ENCODE assay signal across 15 cellular contexts in genomic region chr10:114766470-114766869, GRCh38. TPM values are rescaled to one million over a fixed set of nuclear protein-coding genes. Genes with fewer than 3 reads are reported as not detected.
A peak's percentile ranks its signal among the peaks of the same experiment; 100 is the strongest.
DNase-seq lines count a peak whose midpoint lies in the region; ATAC-seq and TF ChIP-seq lines count a peak whose summit lies in the region.
"Had no signal": no experiment of that assay in that cellular context is flagged by ENCODE, and none has a peak within 500 bp of the region (broad histone marks: within the 10 kb centered on the region; RNA-seq: fewer than 3 reads in every experiment).

No MANE protein-coding gene starts in this region.

- H2AFZ ChIP-seq in PC-9, result no peak overlapping the region
- H2AFZ ChIP-seq in neural cell (ENCODE audit: low read depth, low read length), result no peak overlapping the region

- H3K4me1 Mint-ChIP-seq in endothelial cell (ENCODE audit: unreplicated experiment), result peaks cover 6% of the 10 kb centered on the region

- no peak for TF ChIP-seq RAD21 in neural cell (conservative IDR thresholded peaks at IDR 0.05)

- no peaks in the 10 kb centered on the region for H3K36me3 Mint-ChIP-seq in endothelial cell (ENCODE audit: low read depth, unreplicated experiment)

- peaks cover 16% of the 10 kb centered on the region for H3K4me1 ChIP-seq in PC-9 (replicated peaks; ENCODE audit: insufficient read depth)

- POLR2A ChIA-PET in PC-9 (lab: Charles Lee; ENCODE audit: unreplicated experiment), result no interaction called here

- intact Hi-C loops in PC-9 (cut with micrococcal nuclease; ENCODE audit: unreplicated experiment), result loop anchor here (5.0 kb wide), 1 partner anchor 54 kb away; no protein-coding TSS in a partner anchor

- H3K4me2 ChIP-seq in PC-9 (peak overlapping the region; percentile 89), neural cell (ENCODE audit: low read length) (no peak overlapping the region)

- H3F3A ChIP-seq in PC-9 (ENCODE audit: insufficient read depth, low read depth) (peaks cover 6% of the 10 kb centered on the region; the same call in 1 of the 2 replicates), neural cell (ENCODE audit: insufficient read depth, low read length, poor library complexity, severe bottlenecking) (no peaks in the 10 kb centered on the region)

- H3K9me3 ChIP-seq in PC-9 (ENCODE audit: insufficient read depth, low read depth) (no peaks in the 10 kb centered on the region), neural cell (ENCODE audit: low read length) (no peaks in the 10 kb centered on the region)

- H3K27me3 ChIP-seq in PC-9 (ENCODE audit: insufficient read depth, low read depth) (no peaks in the 10 kb centered on the region), neural cell (ENCODE audit: insufficient read depth, low read depth, low read length) (peaks cover 46% of the 10 kb centered on the region)

- H3K4me3 ChIP-seq in PC-9 (peak overlapping the region; percentile 71; the same call in 1 of the 2 replicates), neural cell (ENCODE audit: low read length) (peak overlapping the region; percentile 90)
- H3K4me3 ChIP-seq: K562 had no signal

- H3K4me3 Mint-ChIP-seq in endothelial cell (ENCODE audit: unreplicated experiment), result peak overlapping the region; percentile 87

- H3K36me3 ChIP-seq in PC-9 (ENCODE audit: low read depth) (no peaks in the 10 kb centered on the region), neural cell (ENCODE audit: insufficient read depth, low read length) (no peaks in the 10 kb centered on the region)

- H3K27me3 Mint-ChIP-seq in endothelial cell (ENCODE audit: unreplicated experiment), result peaks cover 6% of the 10 kb centered on the region

- H3K79me2 ChIP-seq in PC-9 (ENCODE audit: low read depth), result no peaks in the 10 kb centered on the region
- H3K79me2 ChIP-seq in neural cell (replicated peaks; ENCODE audit: insufficient read depth, low read length), result no peaks in the 10 kb centered on the region

- no TSS peak for BruUV-seq in PC-9 (replicated peaks; lab: Mats Ljungman, UMichigan)

- DNase-seq in DMS53 treated with DMSO at 0.1 percent for 48 hours (lab: John Stamatoyannopoulos, UW; ENCODE audit: unreplicated experiment), result peak; percentile 20
- no peak for DNase-seq in PC-9
- DNase-seq in endothelial cell (ENCODE audit: low spot score), result no peak
- DNase-seq in NCI-H146 treated with DMSO at 0.1 percent for 48 hours (lab: John Stamatoyannopoulos, UW; ENCODE audit: unreplicated experiment), result no peak
- DNase-seq in cortex of kidney (lab: John Stamatoyannopoulos, UW), result no peak
- no peak for DNase-seq in epidermal melanocyte (ENCODE audit: insufficient read length, low spot score)
- DNase-seq: activated CD4-positive, alpha-beta T cell treated with anti-CD3 and anti-CD28 coated beads for 1 hour; DMS79 treated with DMSO at 0.1 percent for 48 hours; foreskin melanocyte; NCI-H2171 treated with DMSO at 0.1 percent for 48 hours; stimulated activated CD4-positive, alpha-beta T cell treated with anti-CD3 and anti-CD28 coated beads, Interleukin-15, amount 100 ng/mL, for 24 hours; stimulated activated naive CD4-positive, alpha-beta T cell had no signal

- no peak for TF ChIP-seq CTCF in PC-9 (conservative IDR thresholded peaks at IDR 0.05)
- TF ChIP-seq CTCF in endothelial cell (IDR thresholded peaks at IDR 0.05; ENCODE audit: unreplicated experiment), result no peak
- TF ChIP-seq CTCF in neural cell (IDR thresholded peaks at IDR 0.05; ENCODE audit: poor library complexity, severe bottlenecking), result no peak

- H3K27ac ChIP-seq in PC-9 (no peak overlapping the region), neural cell (ENCODE audit: low read length) (no peak overlapping the region)

- no peak for TF ChIP-seq EP300 in neural cell (conservative IDR thresholded peaks at IDR 0.05; ENCODE audit: poor library complexity, severe bottlenecking)

- H4K20me1 ChIP-seq in PC-9 (ENCODE audit: insufficient read depth) (no peaks in the 10 kb centered on the region), neural cell (ENCODE audit: insufficient read depth) (no peaks in the 10 kb centered on the region)

- H3K9ac ChIP-seq in neural cell (ENCODE audit: low read length), result no peak overlapping the region

- H3K9me2 ChIP-seq in PC-9 (ENCODE audit: insufficient read depth) (no peaks in the 10 kb centered on the region), neural cell (ENCODE audit: insufficient read depth, low read length) (no peaks in the 10 kb centered on the region)

- H3K9me3 Mint-ChIP-seq in endothelial cell (ENCODE audit: unreplicated experiment), result no peaks in the 10 kb centered on the region

- ATAC-seq in HG02588 (IDR thresholded peaks at IDR 0.05; ENCODE audit: unreplicated experiment), result no peak
- ATAC-seq: K562 had no signal

- no peak overlapping the region for H3K27ac Mint-ChIP-seq in endothelial cell (ENCODE audit: unreplicated experiment)

- CTCF ChIA-PET in PC-9 (lab: Charles Lee), result no interaction called here

TF ChIP-seq in neural cell, 6 proteins besides CTCF, POLR2A, EP300 and RAD21:
- no peak for TF ChIP-seq EZH2 (IDR thresholded peaks at IDR 0.05; ENCODE audit: borderline replicate concordance, insufficient read depth, low read length, poor library complexity, severe bottlenecking)
- TF ChIP-seq MXI1 (conservative IDR thresholded peaks at IDR 0.05; ENCODE audit: poor library complexity, severe bottlenecking), result no peak
- TF ChIP-seq TAF1 (IDR thresholded peaks at IDR 0.05; ENCODE audit: low read depth), result no peak
- TF ChIP-seq SMC3 (conservative IDR thresholded peaks at IDR 0.05; ENCODE audit: poor library complexity), result no peak
- no peak for TF ChIP-seq POLR2AphosphoS5 (IDR thresholded peaks at IDR 0.05)
- TF ChIP-seq REST (IDR thresholded peaks at IDR 0.05; ENCODE audit: borderline replicate concordance), result no peak

RNA-seq across cellular contexts. Expression of gene FHIP2A, which starts 55.1 kb away (rescaled TPM):
- 16.0 and 18.3 TPM in 2 replicates for total RNA-seq in PC-9 (2021)
- total RNA-seq in endothelial cell (ENCODE audit: unreplicated experiment), result 50.1 TPM
- polyA plus RNA-seq in neural cell, result 28.0 and 30.7 TPM in 2 replicates
- 55.5 and 63.6 TPM in 2 replicates for polyA minus RNA-seq in neural cell
